ENCODE assay signal across 1 cellular context in the genomic region with DNA sequence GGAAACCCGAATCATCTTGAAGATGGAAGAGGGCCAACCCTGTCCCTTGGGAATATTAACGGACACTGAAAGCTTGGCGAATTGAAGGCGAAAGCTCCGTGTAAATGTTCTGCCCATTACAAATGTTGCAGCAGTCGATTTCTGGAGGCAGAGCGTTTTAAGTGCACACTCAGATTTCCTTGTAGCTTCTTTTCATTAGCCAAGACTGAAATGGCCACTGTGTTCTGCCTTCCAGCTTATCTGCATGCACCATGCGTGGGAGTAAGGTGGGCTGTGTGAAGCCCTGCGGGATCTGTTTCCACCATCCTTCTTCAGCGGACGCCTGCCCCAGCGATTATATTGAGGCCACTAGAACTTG.
TF ChIP-seq lines count a peak whose summit lies in the region.

No MANE protein-coding gene starts in this region.

TF ChIP-seq in K562, 482 proteins besides CTCF, POLR2A, EP300 and RAD21 (continued from another document):
- TF ChIP-seq, protein P1, sequence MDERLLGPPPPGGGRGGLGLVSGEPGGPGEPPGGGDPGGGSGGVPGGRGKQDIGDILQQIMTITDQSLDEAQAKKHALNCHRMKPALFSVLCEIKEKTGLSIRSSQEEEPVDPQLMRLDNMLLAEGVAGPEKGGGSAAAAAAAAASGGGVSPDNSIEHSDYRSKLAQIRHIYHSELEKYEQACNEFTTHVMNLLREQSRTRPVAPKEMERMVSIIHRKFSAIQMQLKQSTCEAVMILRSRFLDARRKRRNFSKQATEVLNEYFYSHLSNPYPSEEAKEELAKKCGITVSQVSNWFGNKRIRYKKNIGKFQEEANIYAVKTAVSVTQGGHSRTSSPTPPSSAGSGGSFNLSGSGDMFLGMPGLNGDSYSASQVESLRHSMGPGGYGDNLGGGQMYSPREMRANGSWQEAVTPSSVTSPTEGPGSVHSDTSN (CRISPR knock-in tag; IDR thresholded peaks at IDR 0.05; ENCODE audit: low read depth): no peak
- TF ChIP-seq, protein P1 (tag; conservative IDR thresholded peaks at IDR 0.05; ENCODE audit: low read depth): no peak
- TF ChIP-seq STAT5A (IDR thresholded peaks at IDR 0.05; ENCODE audit: borderline replicate concordance, low read length): peak; percentile 73; the same call in 1 of the 2 replicates
- TF ChIP-seq FOXO4 (CRISPR knock-in tag; IDR thresholded peaks at IDR 0.05): no peak
- no peak for TF ChIP-seq TFE3 (CRISPR knock-in tag; IDR thresholded peaks at IDR 0.05)
- peak; percentile 73 for TF ChIP-seq POLR2AphosphoS5 (IDR thresholded peaks at IDR 0.05; ENCODE audit: control insufficient read depth, insufficient read depth, low read depth, low read length)
- no peak for TF ChIP-seq ZNF347 (CRISPR knock-in tag; IDR thresholded peaks at IDR 0.05; ENCODE audit: low read depth)
- no peak for TF ChIP-seq HEY1 (CRISPR knock-in tag; IDR thresholded peaks at IDR 0.05; ENCODE audit: borderline replicate concordance)
- TF ChIP-seq USF2 (CRISPR knock-in tag; IDR thresholded peaks at IDR 0.05): no peak
- no peak for TF ChIP-seq NCOA1 (IDR thresholded peaks at IDR 0.05; ENCODE audit: low read depth)
- TF ChIP-seq E2F4 (CRISPR knock-in tag; IDR thresholded peaks at IDR 0.05; ENCODE audit: low read depth): no peak
- TF ChIP-seq JUN (IDR thresholded peaks at IDR 0.05; ENCODE audit: borderline replicate concordance, low read depth, low read length): no peak
- no peak for TF ChIP-seq JUN (CRISPR knock-in tag; IDR thresholded peaks at IDR 0.05; ENCODE audit: borderline replicate concordance)
- no peak for TF ChIP-seq ZNF274 (IDR thresholded peaks at IDR 0.05; ENCODE audit: borderline replicate concordance, low read depth, low read length)
- no peak for TF ChIP-seq SMAD1 (IDR thresholded peaks at IDR 0.05; ENCODE audit: low read depth, low read length, partially characterized antibody)
- no peak; the same call in 1 of the 2 replicates for TF ChIP-seq NR2C1 (IDR thresholded peaks at IDR 0.05)
- 0 out of 2 replicates have a peak, but pooled peaks have one; percentile 10 for TF ChIP-seq NR2C1 (tag; IDR thresholded peaks at IDR 0.05)
